In the genomic region with DNA sequence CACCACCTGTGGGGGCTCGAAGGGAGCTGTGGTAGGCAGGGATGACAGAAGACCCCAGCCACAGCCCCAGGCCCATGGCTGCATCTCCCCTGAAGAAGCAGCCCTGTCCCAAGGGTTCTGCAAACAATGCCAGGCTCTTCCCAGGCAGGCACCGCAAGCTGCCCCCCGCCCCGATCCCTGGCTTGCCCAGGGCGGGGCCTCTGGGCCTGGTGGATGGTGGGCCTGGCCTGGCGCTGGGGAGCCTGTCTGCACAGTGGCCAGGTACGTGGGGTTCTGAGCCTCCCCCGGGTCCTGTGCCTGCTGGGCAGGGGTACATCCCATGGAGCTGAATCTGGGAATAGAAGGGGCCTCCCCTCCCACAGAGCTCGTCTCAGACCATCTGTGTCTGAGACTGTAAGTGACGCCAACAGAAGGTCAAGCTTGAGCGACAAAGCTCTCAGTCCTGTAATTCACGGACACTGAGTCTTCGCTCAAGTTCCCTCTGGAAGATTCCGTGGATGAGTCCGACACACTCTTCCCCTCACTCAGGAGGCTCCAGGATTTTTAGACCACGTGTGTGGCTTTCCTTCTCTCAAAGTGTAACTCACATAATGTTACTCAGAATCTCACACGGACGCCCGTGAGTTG, we compare ENCODE assay signal across 30 cellular contexts.
"Had no signal": no experiment of that assay in that cellular context is flagged by ENCODE, and none has a peak within 500 bp of the region (broad histone marks: within the 10 kb centered on the region; RNA-seq: fewer than 3 reads in every experiment).

No MANE protein-coding gene starts in this region.

- H3K4me3 ChIP-seq: colonic mucosa, esophagus muscularis mucosa, gastroesophageal sphincter, heart right ventricle, lower lobe of right lung, prostate gland, right atrium auricular region, smooth muscle cell, suprapubic skin, thyroid gland had no signal

- H3K27ac Mint-ChIP-seq: immature natural killer cell; naive thymus-derived CD8-positive, alpha-beta T cell; stimulated activated naive CD8-positive, alpha-beta T cell treated with anti-CD3 and anti-CD28 coated beads, Interleukin-15, amount 100 ng/mL, for 72 hours had no signal

- H3K36me3 Mint-ChIP-seq: immature natural killer cell; naive thymus-derived CD8-positive, alpha-beta T cell had no signal

- H3K4me3 Mint-ChIP-seq: immature natural killer cell; naive thymus-derived CD8-positive, alpha-beta T cell; neural crest cell; stimulated activated naive CD8-positive, alpha-beta T cell treated with anti-CD3 and anti-CD28 coated beads, Interleukin-15, amount 100 ng/mL, for 72 hours had no signal

- DNase-seq: colonic mucosa; dermis blood vessel endothelial cell; effector memory CD4-positive, alpha-beta T cell; foreskin keratinocyte; glutamatergic neuron; heart right ventricle; hypothalamus; immature natural killer cell; islet precursor cell; kidney glomerular epithelial cell; left colon; left ventricle myocardium superior; lower lobe of right lung; naive thymus-derived CD8-positive, alpha-beta T cell; stimulated activated CD4-positive, alpha-beta T cell treated with anti-CD3 and anti-CD28 coated beads, Interleukin-12 subunit alpha, Interleukin-12 subunit beta, amount 100 ng/mL, for 4 hours; stimulated activated CD4-positive, alpha-beta T cell treated with anti-CD3 and anti-CD28 coated beads, Interleukin-1b, Interleukin-23, amount 100 ng/mL, for 48 hours; stimulated activated CD4-positive, alpha-beta T cell treated with anti-CD3 and anti-CD28 coated beads, Interleukin-4, amount 100 ng/mL, for 1 hour; stimulated activated CD8-positive, alpha-beta memory T cell treated with anti-CD3 and anti-CD28 coated beads, Interleukin-4, amount 100 ng/mL, for 48 hours; stimulated activated naive CD4-positive, alpha-beta T cell; stimulated activated naive CD8-positive, alpha-beta T cell treated with anti-CD3 and anti-CD28 coated beads, Interleukin-15, amount 100 ng/mL, for 72 hours; thyroid gland; trophoblast cell had no signal

- ATAC-seq: foreskin keratinocyte; gastroesophageal sphincter; heart right ventricle; left colon; left ventricle myocardium superior; lower lobe of right lung; naive thymus-derived CD8-positive, alpha-beta T cell; sciatic nerve; stimulated activated naive CD8-positive, alpha-beta T cell treated with anti-CD3 and anti-CD28 coated beads, Interleukin-15, amount 100 ng/mL, for 72 hours had no signal

- H3K36me3 ChIP-seq: colonic mucosa, esophagus muscularis mucosa, gastroesophageal sphincter, heart right ventricle, lower lobe of right lung, prostate gland, right atrium auricular region, suprapubic skin, thyroid gland had no signal

- H3K27me3 Mint-ChIP-seq: naive thymus-derived CD8-positive, alpha-beta T cell had no signal

- H3K9me3 Mint-ChIP-seq: immature natural killer cell; naive thymus-derived CD8-positive, alpha-beta T cell; neural crest cell; stimulated activated naive CD8-positive, alpha-beta T cell treated with anti-CD3 and anti-CD28 coated beads, Interleukin-15, amount 100 ng/mL, for 72 hours had no signal

- H3K4me2 ChIP-seq: smooth muscle cell had no signal

- H3K27ac ChIP-seq: colonic mucosa, esophagus muscularis mucosa, foreskin keratinocyte, gastroesophageal sphincter, heart right ventricle, lower lobe of right lung, prostate gland, suprapubic skin, thyroid gland had no signal

- H3K4me1 ChIP-seq: foreskin keratinocyte had no signal

- H3K9me3 ChIP-seq: colonic mucosa, esophagus muscularis mucosa, gastroesophageal sphincter, heart right ventricle, lower lobe of right lung, prostate gland, right atrium auricular region, suprapubic skin, thyroid gland had no signal

- H3K4me1 Mint-ChIP-seq: immature natural killer cell had no signal

- H3K27me3 ChIP-seq: colonic mucosa, esophagus muscularis mucosa, gastroesophageal sphincter, right atrium auricular region, suprapubic skin, thyroid gland had no signal
